In genomic region chr3:122092460-122093165, GRCh38 we compare ENCODE assay signal across 9 cellular contexts. TPM values are rescaled to one million over a fixed set of nuclear protein-coding genes. Genes with fewer than 3 reads are reported as not detected.
DNase-seq lines count a peak whose midpoint lies in the region; ATAC-seq and TF ChIP-seq lines count a peak whose summit lies in the region.
"Had no signal": no experiment of that assay in that cellular context is flagged by ENCODE, and none has a peak within 500 bp of the region (broad histone marks: within the 10 kb centered on the region; RNA-seq: fewer than 3 reads in every experiment).

No MANE protein-coding gene starts in this region.

- DNase-seq in GM12865 (ENCODE audit: low read depth) (peak; percentile 83), endodermal cell (peak; percentile 64), retinal pigment epithelial cell (ENCODE audit: low read depth) (no peak), NCI-H2029 (lab: John Stamatoyannopoulos, UW) (no peak), midbrain (lab: John Stamatoyannopoulos, UW) (no peak), NCI-H2196 (lab: John Stamatoyannopoulos, UW; ENCODE audit: unreplicated experiment) (no peak)
- DNase-seq in T-helper 2 cell treated with Interferon-gamma antibody and Interleukin-4, amounts not matched to agents 5 μg/mL and 100 μg/mL, for 36 hours (ENCODE audit: low spot score) = peak; percentile 70

- H3K36me3 ChIP-seq in endodermal cell (ENCODE audit: control insufficient read depth, insufficient read depth, low read length) = no peaks in the 10 kb centered on the region
- H3K36me3 ChIP-seq: neutrophil had no signal

- peak overlapping the region; percentile 56 for H3K4me3 Mint-ChIP-seq in T-helper 2 cell treated with Interferon-gamma antibody and Interleukin-4, amounts not matched to agents 5 μg/mL and 100 μg/mL, for 36 hours
- no peak overlapping the region for H3K4me3 Mint-ChIP-seq in endodermal cell

- H3K27ac Mint-ChIP-seq in T-helper 2 cell treated with Interferon-gamma antibody and Interleukin-4, amounts not matched to agents 5 μg/mL and 100 μg/mL, for 36 hours = peak overlapping the region; percentile 91
- no peak overlapping the region for H3K27ac Mint-ChIP-seq in endodermal cell

- peak overlapping the region; percentile 87 for H3K27ac ChIP-seq in endodermal cell (ENCODE audit: low read depth, low read length)
- H3K27ac ChIP-seq: neutrophil had no signal

- H3K4me3 ChIP-seq in GM12865 (ENCODE audit: low read depth, low read length) (no peak overlapping the region), endodermal cell (ENCODE audit: low read length) (no peak overlapping the region), retinal pigment epithelial cell (ENCODE audit: low read length) (no peak overlapping the region)

- no peak overlapping the region for H3K9ac ChIP-seq in endodermal cell (ENCODE audit: extremely low read depth, low read length, poor library complexity, severe bottlenecking)

- no peaks in the 10 kb centered on the region for H3K4me1 ChIP-seq in endodermal cell (ENCODE audit: control insufficient read depth, insufficient read depth, low read length)

- no peaks in the 10 kb centered on the region for H3K27me3 ChIP-seq in endodermal cell (ENCODE audit: control insufficient read depth, insufficient read depth, low read length, poor library complexity, severe bottlenecking)

- peaks cover 17% of the 10 kb centered on the region for H3K36me3 Mint-ChIP-seq in T-helper 2 cell treated with Interferon-gamma antibody and Interleukin-4, amounts not matched to agents 5 μg/mL and 100 μg/mL, for 36 hours (ENCODE audit: low read depth)
- H3K36me3 Mint-ChIP-seq in endodermal cell (ENCODE audit: low read depth) = no peaks in the 10 kb centered on the region

- peak; percentile 82 for TF ChIP-seq CTCF in GM12865 (IDR thresholded peaks at IDR 0.05; ENCODE audit: insufficient read depth, low read depth, low read length, missing control alignments)
- peak; percentile 73 for TF ChIP-seq CTCF in endodermal cell (conservative IDR thresholded peaks at IDR 0.05)
- TF ChIP-seq CTCF in retinal pigment epithelial cell (conservative IDR thresholded peaks at IDR 0.05; ENCODE audit: low read depth, low read length) = peak; percentile 40

- H3K9me3 ChIP-seq in endodermal cell (ENCODE audit: control insufficient read depth, low read length) = no peaks in the 10 kb centered on the region
- H3K9me3 ChIP-seq: neutrophil had no signal

- H3K9me3 Mint-ChIP-seq in T-helper 2 cell treated with Interferon-gamma antibody and Interleukin-4, amounts not matched to agents 5 μg/mL and 100 μg/mL, for 36 hours = no peaks in the 10 kb centered on the region
- no peaks in the 10 kb centered on the region for H3K9me3 Mint-ChIP-seq in endodermal cell

- WGBS in endodermal cell (ENCODE audit: insufficient coverage in 1 of 2, insufficient read length in 1 of 2), 2 experiments = 95 to 100% methylated on average over 1 to 2 of the region's 2 CpGs

- H3K4me1 Mint-ChIP-seq in T-helper 2 cell treated with Interferon-gamma antibody and Interleukin-4, amounts not matched to agents 5 μg/mL and 100 μg/mL, for 36 hours (ENCODE audit: low read depth) = peaks cover 53% of the 10 kb centered on the region
- H3K4me1 Mint-ChIP-seq in endodermal cell = no peaks in the 10 kb centered on the region

- peak; percentile 38 for ATAC-seq in HG03442 (IDR thresholded peaks at IDR 0.05; ENCODE audit: unreplicated experiment)

- no peaks in the 10 kb centered on the region for H3K27me3 Mint-ChIP-seq in T-helper 2 cell treated with Interferon-gamma antibody and Interleukin-4, amounts not matched to agents 5 μg/mL and 100 μg/mL, for 36 hours (ENCODE audit: low read depth)
- no peaks in the 10 kb centered on the region for H3K27me3 Mint-ChIP-seq in endodermal cell (ENCODE audit: insufficient read depth)

RNA-seq across cellular contexts. Expression of gene CD86, which starts 37.5 kb away (rescaled TPM):
- not detected for total RNA-seq in endodermal cell
- not detected for polyA plus RNA-seq in endodermal cell (2013, experiment 1 of 2)
- not detected for polyA plus RNA-seq in endodermal cell (2013, experiment 2 of 2)

Comparison
In these comparisons a context has a peak if more than half of its experiments do, and no peak if none do; other contexts are left out.
1. DNase-seq: peak in GM12865 (single experiment), T-helper 2 cell treated with Interferon-gamma antibody and Interleukin-4, amounts not matched to agents 5 μg/mL and 100 μg/mL, for 36 hours (single experiment) and endodermal cell (single experiment); none in retinal pigment epithelial cell (single experiment), NCI-H2029 (single experiment), midbrain (single experiment) and NCI-H2196 (single experiment).
2. Peak in every context shown above with its lines, with median percentiles within 50 percentile points of each other: CTCF ChIP-seq.